ENCODE assay signal across 21 cellular contexts in genomic region chr1:89295187-89295586, GRCh38. TPM values are rescaled to one million over a fixed set of nuclear protein-coding genes. Genes with fewer than 3 reads are reported as not detected.
A peak's percentile ranks its signal among the peaks of the same experiment; 100 is the strongest.
DNase-seq lines count a peak whose midpoint lies in the region; ATAC-seq lines count a peak whose summit lies in the region.
"Had no signal": no experiment of that assay in that cellular context is flagged by ENCODE, and none has a peak within 500 bp of the region (broad histone marks: within the 10 kb centered on the region; RNA-seq: fewer than 3 reads in every experiment).

No MANE protein-coding gene starts in this region.

- H3K27me3 Mint-ChIP-seq in activated CD4-positive, alpha-beta T cell treated with anti-CD3 and anti-CD28 coated beads, Interleukin-2, amount 10 ng/mL, durations not matched to agents 24 days and 14 days: no peaks in the 10 kb centered on the region
- H3K27me3 Mint-ChIP-seq in T-helper 17 cell: no peaks in the 10 kb centered on the region

- peaks cover 28% of the 10 kb centered on the region for H3K36me3 Mint-ChIP-seq in activated CD4-positive, alpha-beta T cell treated with anti-CD3 and anti-CD28 coated beads, Interleukin-2, amount 10 ng/mL, durations not matched to agents 24 days and 14 days (ENCODE audit: low read depth)
- H3K36me3 Mint-ChIP-seq in T-helper 17 cell (ENCODE audit: low read depth): peaks cover 2% of the 10 kb centered on the region
- H3K36me3 Mint-ChIP-seq: brain had no signal

- peaks cover 21% of the 10 kb centered on the region for H3K9me3 Mint-ChIP-seq in activated CD4-positive, alpha-beta T cell treated with anti-CD3 and anti-CD28 coated beads, Interleukin-2, amount 10 ng/mL, durations not matched to agents 24 days and 14 days

- ATAC-seq in T-helper 17 cell (peak; percentile 92), HG02798 (IDR thresholded peaks at IDR 0.05; ENCODE audit: poor library complexity, unreplicated experiment) (no peak)
- ATAC-seq: activated T-cell treated with anti-CD3 and anti-CD28 coated beads, Interleukin-2, amount 50 U/mL, for 72 hours; esophagus mucosa; mucosa of descending colon; sciatic nerve had no signal

- peak; percentile 78 for DNase-seq in activated CD4-positive, alpha-beta T cell treated with anti-CD3 and anti-CD28 coated beads, Interleukin-2, amount 10 ng/mL, durations not matched to agents 24 days and 14 days
- no peak for DNase-seq in activated CD4-positive, alpha-beta T cell treated with anti-CD3 and anti-CD28 coated beads for 48 hours
- peak; percentile 60 for DNase-seq in Jurkat, Clone E6-1 (ENCODE audit: low read depth, low spot score)
- DNase-seq in T-helper 17 cell: no peak
- peak; percentile 59 for DNase-seq in central memory CD4-positive, alpha-beta T cell
- no peak for DNase-seq in NCI-H345 treated with DMSO at 0.1 percent for 48 hours (lab: John Stamatoyannopoulos, UW; ENCODE audit: unreplicated experiment)
- no peak for DNase-seq in activated CD4-positive, alpha-beta T cell treated with anti-CD3 and anti-CD28 coated beads, Interleukin-2, amount 50 U/mL, for 48 hours
- DNase-seq: activated T-cell treated with anti-CD3 and anti-CD28 coated beads, Interleukin-2, amount 50 U/mL, for 72 hours; effector CD8-positive, alpha-beta T cell; EL; mucosa of descending colon; NCI-H1436 treated with DMSO at 0.1 percent for 48 hours; NCI-H2171 treated with DMSO at 0.1 percent for 48 hours; posterior cingulate gyrus; SW 1271; upper lobe of left lung had no signal

- peaks cover 50% of the 10 kb centered on the region for H3K4me1 Mint-ChIP-seq in activated CD4-positive, alpha-beta T cell treated with anti-CD3 and anti-CD28 coated beads, Interleukin-2, amount 10 ng/mL, durations not matched to agents 24 days and 14 days
- H3K4me1 Mint-ChIP-seq in T-helper 17 cell: peaks cover 33% of the 10 kb centered on the region
- H3K4me1 Mint-ChIP-seq: brain, neural crest cell had no signal

- H3K4me3 Mint-ChIP-seq in activated CD4-positive, alpha-beta T cell treated with anti-CD3 and anti-CD28 coated beads, Interleukin-2, amount 10 ng/mL, durations not matched to agents 24 days and 14 days: peak overlapping the region; percentile 19
- peak overlapping the region; percentile 19 for H3K4me3 Mint-ChIP-seq in T-helper 17 cell
- H3K4me3 Mint-ChIP-seq: activated T-cell treated with anti-CD3 and anti-CD28 coated beads, Interleukin-2, amount 50 U/mL, for 72 hours; brain; neural crest cell had no signal

- H3K4me3 ChIP-seq in Jurkat, Clone E6-1 (ENCODE audit: low read length): no peak overlapping the region
- H3K4me3 ChIP-seq: mucosa of descending colon, upper lobe of left lung had no signal

- intact Hi-C loops in activated CD4-positive, alpha-beta T cell treated with anti-CD3 and anti-CD28 coated beads, Interleukin-2, amount 10 ng/mL, durations not matched to agents 24 days and 14 days (cut with micrococcal nuclease): no loop called here

- H3K27ac Mint-ChIP-seq in activated CD4-positive, alpha-beta T cell treated with anti-CD3 and anti-CD28 coated beads, Interleukin-2, amount 10 ng/mL, durations not matched to agents 24 days and 14 days: peak overlapping the region; percentile 32
- no peak overlapping the region for H3K27ac Mint-ChIP-seq in T-helper 17 cell
- H3K27ac Mint-ChIP-seq: activated T-cell treated with anti-CD3 and anti-CD28 coated beads, Interleukin-2, amount 50 U/mL, for 72 hours; brain had no signal

- peaks cover 4% of the 10 kb centered on the region for H3K9me3 ChIP-seq in T-helper 17 cell (ENCODE audit: control insufficient read depth, low read length, poor library complexity, severe bottlenecking)
- H3K9me3 ChIP-seq: mucosa of descending colon had no signal

RNA-seq across cellular contexts. Expression of gene GBP5, which starts 22.5 kb away (rescaled TPM):
- 107 and 110 TPM in 2 replicates for total RNA-seq in activated CD4-positive, alpha-beta T cell treated with anti-CD3 and anti-CD28 coated beads, Interleukin-2, amount 10 ng/mL, durations not matched to agents 24 days and 14 days
- 3.3 TPM for polyA plus RNA-seq in Jurkat, Clone E6-1 (2012; ENCODE audit: insufficient read depth, insufficient read length)
- 100 to 1,000 TPM; 122 to 132 TPM for total RNA-seq in T-helper 17 cell
- total RNA-seq: neural crest cell had no signal

Comparison
In these comparisons a context has a peak if more than half of its experiments do, and no peak if none do; other contexts are left out.
1. DNase-seq: peak in activated CD4-positive, alpha-beta T cell treated with anti-CD3 and anti-CD28 coated beads, Interleukin-2, amount 10 ng/mL, durations not matched to agents 24 days and 14 days (single experiment), Jurkat, Clone E6-1 (single experiment) and central memory CD4-positive, alpha-beta T cell (single experiment); none in activated CD4-positive, alpha-beta T cell treated with anti-CD3 and anti-CD28 coated beads for 48 hours (single experiment), T-helper 17 cell (0 of 3), NCI-H345 treated with DMSO at 0.1 percent for 48 hours (single experiment) and activated CD4-positive, alpha-beta T cell treated with anti-CD3 and anti-CD28 coated beads, Interleukin-2, amount 50 U/mL, for 48 hours (0 of 2).